8 cellular contexts compared by ENCODE assay signal in the genomic region with DNA sequence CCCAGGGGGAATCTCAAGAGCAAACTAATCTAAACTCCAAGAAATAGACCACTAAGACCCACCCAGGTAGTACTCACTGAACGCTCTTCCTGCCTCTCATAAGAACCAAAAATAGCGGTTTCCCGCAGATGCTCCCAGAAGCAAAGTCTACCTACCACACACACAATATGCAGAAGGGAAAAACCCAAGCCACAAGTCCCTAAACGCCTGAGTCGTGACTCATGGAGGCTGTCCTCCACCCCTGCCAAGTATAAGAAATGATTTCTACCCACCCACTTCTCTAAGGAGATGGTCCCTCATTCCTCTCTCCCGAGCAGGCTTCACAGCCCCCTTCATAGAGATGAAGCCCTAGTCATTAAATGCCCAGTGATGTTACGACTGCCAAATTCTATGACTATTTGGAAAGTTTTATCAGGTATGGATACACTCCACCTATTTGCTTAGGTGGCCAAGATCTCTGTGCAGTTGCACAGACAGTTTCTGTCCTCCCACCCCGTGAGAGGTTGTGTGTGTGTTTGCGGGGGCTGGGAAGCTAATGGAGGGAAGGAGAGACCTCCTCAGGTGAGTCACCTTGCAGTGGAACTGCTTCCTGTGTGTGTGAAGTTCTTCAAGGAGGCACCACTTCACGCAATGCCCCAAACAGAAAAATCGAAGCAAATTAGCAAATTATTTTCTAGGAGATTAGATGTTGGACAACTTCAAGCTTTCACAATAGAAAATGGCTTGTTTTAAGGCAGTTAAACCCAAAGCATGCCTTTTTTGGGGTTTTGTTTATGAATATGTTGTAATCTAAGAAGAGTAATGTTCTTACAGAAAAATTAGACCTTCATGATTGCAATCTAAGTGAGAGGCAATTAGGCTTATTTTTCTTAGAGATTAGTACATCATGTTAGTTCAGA.
A peak's percentile ranks its signal among the peaks of the same experiment; 100 is the strongest.
DNase-seq lines count a peak whose midpoint lies in the region; ATAC-seq, FAIRE-seq and TF ChIP-seq lines count a peak whose summit lies in the region.

No MANE protein-coding gene starts in this region.

- peak overlapping the region; percentile 62; the same call in 1 of the 2 replicates for H2AFZ ChIP-seq in SK-N-SH (ENCODE audit: low read depth)

- no peaks in the 10 kb centered on the region for H3K27me3 ChIP-seq in SK-N-SH (ENCODE audit: insufficient read depth)
- no peaks in the 10 kb centered on the region for H3K27me3 ChIP-seq in ascending aorta

- H3K79me2 ChIP-seq in SK-N-SH (ENCODE audit: insufficient read depth), result no peaks in the 10 kb centered on the region

- H3K4me2 ChIP-seq in SK-N-SH, result peak overlapping the region; percentile 74

- intact Hi-C loops in ascending aorta (cut with DNase I) (loop anchor here (1.0 to 10.0 kb wide), 4 partner anchors 22 to 1670 kb away; a partner anchor contains a TSS), kidney (cut with DNase I) (no loop called here)

- peaks cover 22 to 40% of the 10 kb centered on the region in 2 experiments for H3K4me1 ChIP-seq in SK-N-SH (ENCODE audit: control insufficient read depth in 1 of 2, insufficient read depth in 2 of 2, low read depth in 1 of 2, low read length in 1 of 2)
- H3K4me1 ChIP-seq in ascending aorta, result peaks cover 10 to 41% of the 10 kb centered on the region in 2 donors
- peaks cover 11 to 12% of the 10 kb centered on the region in 2 donors for H3K4me1 ChIP-seq in kidney (ENCODE audit: control insufficient read depth in 1 of 2, insufficient read depth in 1 of 2, low read depth in 1 of 2, low read length in 2 of 2)

- H3K9me3 ChIP-seq in SK-N-SH, result no peaks in the 10 kb centered on the region
- H3K9me3 ChIP-seq in ascending aorta, result no peaks in the 10 kb centered on the region
- H3K9me3 ChIP-seq in kidney (ENCODE audit: control insufficient read depth in 1 of 2, low read length in 2 of 2), result no peaks in the 10 kb centered on the region

- ATAC-seq in GM21619 (IDR thresholded peaks at IDR 0.05; ENCODE audit: unreplicated experiment) (peak; percentile 58), HG03354 (IDR thresholded peaks at IDR 0.05; ENCODE audit: poor library complexity, severe bottlenecking, unreplicated experiment) (no peak)

- peak in 1 of 2 experiments; percentile 71; a peak in 1 of 4 replicates for TF ChIP-seq EP300 in SK-N-SH (IDR thresholded peaks at IDR 0.05; ENCODE audit: borderline replicate concordance in 1 of 2, low read depth in 1 of 2, low read length in 1 of 2)

- WGBS in SK-N-SH (ENCODE audit: low lambda C conversion rate), result 19% methylated on average over 11 of the region's 11 CpGs

- H3K9ac ChIP-seq in SK-N-SH, result peak overlapping the region; percentile 99
- peak overlapping the region in 1 of 2 donors; percentile 10 for H3K9ac ChIP-seq in kidney (ENCODE audit: low read length in 2 of 2)

- peaks cover 42% of the 10 kb centered on the region for H3F3A ChIP-seq in SK-N-SH (replicated peaks; ENCODE audit: insufficient read depth)

- peak overlapping the region; percentile 89 to 100 for H3K27ac ChIP-seq in SK-N-SH (ENCODE audit: low read depth in 2 of 2, low read length in 1 of 2)
- peak overlapping the region; percentile 89 to 96 for H3K27ac ChIP-seq in ascending aorta
- peak overlapping the region; percentile 93 to 94 for H3K27ac ChIP-seq in kidney (ENCODE audit: low read depth in 2 of 2, low read length in 2 of 2)

- H3K4me3 ChIP-seq in SK-N-SH (ENCODE audit: low read depth in 2 of 2, low read length in 1 of 2) (peak overlapping the region; percentile 15 to 53; a peak in 3 of 4 replicates), ascending aorta (peak overlapping the region in 1 of 2 donors; percentile 38), kidney (ENCODE audit: low read length in 2 of 2) (no peak overlapping the region)

- CTCF ChIA-PET in SK-N-SH (lab: Yijun Ruan, JAX), result interaction anchor here (0.6 to 4.0 kb wide), 3 partner anchors 41 to 327 kb away, joined by 3 to 24 read pairs (median 4); no protein-coding TSS in a partner anchor

- no peak for DNase-seq in SK-N-SH
- peak in 1 of 2 donors; percentile 86 for DNase-seq in ascending aorta (ENCODE audit: low spot score in 2 of 2)
- no peak for DNase-seq in kidney
- peak; percentile 78 for DNase-seq in stimulated activated CD4-positive, alpha-beta T cell treated with anti-CD3 and anti-CD28 coated beads, Interleukin-4, amount 100 ng/mL, for 24 hours
- no peak for DNase-seq in amygdala (lab: John Stamatoyannopoulos, UW)
- DNase-seq in NCI-H748 treated with DMSO at 0.1 percent for 48 hours (lab: John Stamatoyannopoulos, UW), result no peak

- H4K20me1 ChIP-seq in SK-N-SH (ENCODE audit: insufficient read depth), result no peaks in the 10 kb centered on the region

- TF ChIP-seq CTCF in SK-N-SH (IDR thresholded peaks at IDR 0.05), result no peak
- no peak for TF ChIP-seq CTCF in ascending aorta (IDR thresholded peaks at IDR 0.05)
- no peak for TF ChIP-seq CTCF in kidney (IDR thresholded peaks at IDR 0.05; ENCODE audit: borderline replicate concordance, extremely low read depth, insufficient read depth)

- no peak for FAIRE-seq in kidney (lab: Jason Lieb, UNC)

- H3K36me3 ChIP-seq in SK-N-SH (replicated peaks in 1 of 2; ENCODE audit: control insufficient read depth in 1 of 2, insufficient read depth in 2 of 2, low read length in 1 of 2) (no peaks in the 10 kb centered on the region), ascending aorta (no peaks in the 10 kb centered on the region), kidney (ENCODE audit: control insufficient read depth in 1 of 2, insufficient read depth in 2 of 2, low read length in 2 of 2) (no peaks in the 10 kb centered on the region)

- POLR2A ChIA-PET in SK-N-SH (lab: Yijun Ruan, JAX), result no interaction called here

- TF ChIP-seq RAD21 in SK-N-SH (IDR thresholded peaks at IDR 0.05; ENCODE audit: low read length), result no peak

- no peaks in the 10 kb centered on the region for H3K9me2 ChIP-seq in SK-N-SH

TF ChIP-seq in SK-N-SH, 30 proteins besides CTCF, POLR2A, EP300 and RAD21:
- peak; percentile 74 for TF ChIP-seq TCF12 (IDR thresholded peaks at IDR 0.05)
- TF ChIP-seq, protein P1, sequence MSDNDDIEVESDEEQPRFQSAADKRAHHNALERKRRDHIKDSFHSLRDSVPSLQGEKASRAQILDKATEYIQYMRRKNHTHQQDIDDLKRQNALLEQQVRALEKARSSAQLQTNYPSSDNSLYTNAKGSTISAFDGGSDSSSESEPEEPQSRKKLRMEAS (IDR thresholded peaks at IDR 0.05; ENCODE audit: low read depth), result peak; percentile 3; the same call in 1 of the 2 replicates
- peak; percentile 73; the same call in 1 of the 2 replicates for TF ChIP-seq MEF2A (IDR thresholded peaks at IDR 0.05; ENCODE audit: borderline replicate concordance, low read depth)
- peak; percentile 61 for TF ChIP-seq POLR2AphosphoS5 (IDR thresholded peaks at IDR 0.05; ENCODE audit: low read depth, low read length)
- TF ChIP-seq, protein P2, sequence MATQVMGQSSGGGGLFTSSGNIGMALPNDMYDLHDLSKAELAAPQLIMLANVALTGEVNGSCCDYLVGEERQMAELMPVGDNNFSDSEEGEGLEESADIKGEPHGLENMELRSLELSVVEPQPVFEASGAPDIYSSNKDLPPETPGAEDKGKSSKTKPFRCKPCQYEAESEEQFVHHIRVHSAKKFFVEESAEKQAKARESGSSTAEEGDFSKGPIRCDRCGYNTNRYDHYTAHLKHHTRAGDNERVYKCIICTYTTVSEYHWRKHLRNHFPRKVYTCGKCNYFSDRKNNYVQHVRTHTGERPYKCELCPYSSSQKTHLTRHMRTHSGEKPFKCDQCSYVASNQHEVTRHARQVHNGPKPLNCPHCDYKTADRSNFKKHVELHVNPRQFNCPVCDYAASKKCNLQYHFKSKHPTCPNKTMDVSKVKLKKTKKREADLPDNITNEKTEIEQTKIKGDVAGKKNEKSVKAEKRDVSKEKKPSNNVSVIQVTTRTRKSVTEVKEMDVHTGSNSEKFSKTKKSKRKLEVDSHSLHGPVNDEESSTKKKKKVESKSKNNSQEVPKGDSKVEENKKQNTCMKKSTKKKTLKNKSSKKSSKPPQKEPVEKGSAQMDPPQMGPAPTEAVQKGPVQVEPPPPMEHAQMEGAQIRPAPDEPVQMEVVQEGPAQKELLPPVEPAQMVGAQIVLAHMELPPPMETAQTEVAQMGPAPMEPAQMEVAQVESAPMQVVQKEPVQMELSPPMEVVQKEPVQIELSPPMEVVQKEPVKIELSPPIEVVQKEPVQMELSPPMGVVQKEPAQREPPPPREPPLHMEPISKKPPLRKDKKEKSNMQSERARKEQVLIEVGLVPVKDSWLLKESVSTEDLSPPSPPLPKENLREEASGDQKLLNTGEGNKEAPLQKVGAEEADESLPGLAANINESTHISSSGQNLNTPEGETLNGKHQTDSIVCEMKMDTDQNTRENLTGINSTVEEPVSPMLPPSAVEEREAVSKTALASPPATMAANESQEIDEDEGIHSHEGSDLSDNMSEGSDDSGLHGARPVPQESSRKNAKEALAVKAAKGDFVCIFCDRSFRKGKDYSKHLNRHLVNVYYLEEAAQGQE (IDR thresholded peaks at IDR 0.05; ENCODE audit: low read depth, low read length), result peak; percentile 10
- peak; percentile 18; the same call in 1 of the 2 replicates for TF ChIP-seq SIN3A (IDR thresholded peaks at IDR 0.05; ENCODE audit: borderline replicate concordance, low read depth, low read length)
- TF ChIP-seq RXRA (IDR thresholded peaks at IDR 0.05; ENCODE audit: borderline replicate concordance, low read depth), result 0 out of 2 replicates have a peak, but pooled peaks have one; percentile 12
- TF ChIP-seq TAF1 (IDR thresholded peaks at IDR 0.05; ENCODE audit: borderline replicate concordance, low read depth, low read length), result peak; percentile 47; the same call in 1 of the 2 replicates
- peak; percentile 76 for TF ChIP-seq JUND (IDR thresholded peaks at IDR 0.05)
- TF ChIP-seq CHD2 (IDR thresholded peaks at IDR 0.05; ENCODE audit: low read length, partially characterized antibody), result no peak
- peak; percentile 37; the same call in 1 of the 2 replicates for TF ChIP-seq TEAD4 (IDR thresholded peaks at IDR 0.05; ENCODE audit: borderline replicate concordance, insufficient read depth)
- TF ChIP-seq, protein P3, sequence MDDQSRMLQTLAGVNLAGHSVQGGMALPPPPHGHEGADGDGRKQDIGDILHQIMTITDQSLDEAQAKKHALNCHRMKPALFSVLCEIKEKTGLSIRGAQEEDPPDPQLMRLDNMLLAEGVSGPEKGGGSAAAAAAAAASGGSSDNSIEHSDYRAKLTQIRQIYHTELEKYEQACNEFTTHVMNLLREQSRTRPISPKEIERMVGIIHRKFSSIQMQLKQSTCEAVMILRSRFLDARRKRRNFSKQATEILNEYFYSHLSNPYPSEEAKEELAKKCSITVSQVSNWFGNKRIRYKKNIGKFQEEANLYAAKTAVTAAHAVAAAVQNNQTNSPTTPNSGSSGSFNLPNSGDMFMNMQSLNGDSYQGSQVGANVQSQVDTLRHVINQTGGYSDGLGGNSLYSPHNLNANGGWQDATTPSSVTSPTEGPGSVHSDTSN (IDR thresholded peaks at IDR 0.05), result peak; percentile 66
- TF ChIP-seq GABPA (IDR thresholded peaks at IDR 0.05; ENCODE audit: low read depth), result no peak
- peak; percentile 74 for TF ChIP-seq FOSL2 (IDR thresholded peaks at IDR 0.05; ENCODE audit: borderline replicate concordance, low read depth)
- TF ChIP-seq NFIC (IDR thresholded peaks at IDR 0.05; ENCODE audit: borderline replicate concordance), result peak; percentile 72
- no peak for TF ChIP-seq MXI1 (IDR thresholded peaks at IDR 0.05; ENCODE audit: low read depth, low read length)
- TF ChIP-seq ELF1 (IDR thresholded peaks at IDR 0.05), result no peak

Comparison
In these comparisons a context has a peak if more than half of its experiments do, and no peak if none do; other contexts are left out.
1. H3K4me3 ChIP-seq: peak in SK-N-SH (2 of 2); none in kidney (0 of 2).
2. Peak in every context shown above with its lines, with median percentiles within 50 percentile points of each other: H3K27ac ChIP-seq.